In the genomic region with DNA sequence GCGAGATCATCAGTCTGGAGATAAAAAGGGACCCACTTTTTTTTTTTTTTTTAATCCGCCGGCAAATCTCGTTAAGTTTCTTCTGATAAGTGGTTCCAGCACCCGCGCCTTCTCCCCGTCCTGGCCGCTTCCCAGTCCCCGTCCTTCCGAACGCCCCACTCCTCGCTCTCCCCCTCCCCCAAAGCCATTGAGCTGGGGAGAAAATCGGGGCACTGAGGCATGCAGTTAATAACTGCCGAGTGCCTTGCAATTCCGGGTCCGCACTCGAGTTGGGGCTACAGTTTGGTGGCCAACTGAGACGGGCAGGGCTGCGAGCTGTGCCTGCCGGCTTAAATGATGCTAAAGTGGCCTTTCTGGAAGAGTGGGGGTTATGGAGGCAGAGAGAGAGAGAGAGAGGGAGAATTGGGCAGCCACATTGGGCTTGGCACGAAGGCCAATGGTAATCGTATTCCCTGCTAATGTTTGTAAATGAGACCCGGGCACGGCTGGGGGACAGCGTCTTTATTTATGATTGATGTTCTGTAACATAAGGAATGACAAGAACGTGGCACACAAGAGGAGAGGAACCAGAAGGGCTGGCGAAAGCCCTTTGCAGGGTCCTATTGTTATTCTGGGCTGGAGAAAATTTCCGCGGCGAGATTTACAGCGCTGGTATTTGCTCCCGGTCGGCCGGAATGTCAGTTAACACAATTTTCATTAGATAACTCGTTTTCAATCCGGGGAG, we compare ENCODE assay signal across 13 cellular contexts. TPM values are rescaled to one million over a fixed set of nuclear protein-coding genes. Genes with fewer than 3 reads are reported as not detected.
DNase-seq lines count a peak whose midpoint lies in the region; ATAC-seq and TF ChIP-seq lines count a peak whose summit lies in the region.
"Had no signal": no experiment of that assay in that cellular context is flagged by ENCODE, and none has a peak within 500 bp of the region (broad histone marks: within the 10 kb centered on the region; RNA-seq: fewer than 3 reads in every experiment).

No MANE protein-coding gene starts in this region.

- H3K36me3 ChIP-seq in iPS DF 6.9 (ENCODE audit: control insufficient read depth, insufficient read depth, low read length) (no peaks in the 10 kb centered on the region), colonic mucosa (no peaks in the 10 kb centered on the region)
- H3K36me3 ChIP-seq: brain microvascular endothelial cell, Peyer's patch had no signal

- peak overlapping the region; percentile 58 for H3K4me3 Mint-ChIP-seq in stimulated activated naive CD8-positive, alpha-beta T cell treated with anti-CD3 and anti-CD28 coated beads, Interleukin-15, Interleukin-2, amounts not matched to agents 100 ng/mL and 50 ng/mL, for 24 hours
- H3K4me3 Mint-ChIP-seq in type B pancreatic cell: peak overlapping the region; percentile 86

- WGBS in iPS DF 6.9 (ENCODE audit: insufficient coverage, insufficient read length): no CpG with 5 or more reads among the region's 36 CpGs

- H3K27me3 ChIP-seq in iPS DF 6.9 (ENCODE audit: control insufficient read depth, insufficient read depth, low read length): peaks cover 7% of the 10 kb centered on the region
- H3K27me3 ChIP-seq in colonic mucosa: peaks cover 38% of the 10 kb centered on the region

- H3K27ac Mint-ChIP-seq in stimulated activated naive CD8-positive, alpha-beta T cell treated with anti-CD3 and anti-CD28 coated beads, Interleukin-15, Interleukin-2, amounts not matched to agents 100 ng/mL and 50 ng/mL, for 24 hours: no peak overlapping the region
- peak overlapping the region; percentile 28 for H3K27ac Mint-ChIP-seq in type B pancreatic cell

- no peak for TF ChIP-seq CTCF in type B pancreatic cell (conservative IDR thresholded peaks at IDR 0.05)
- TF ChIP-seq CTCF in colonic mucosa (IDR thresholded peaks at IDR 0.05): no peak

- H3K9ac ChIP-seq in colonic mucosa (ENCODE audit: low read depth in 2 of 2, low read length in 2 of 2): no peak overlapping the region

- H3K27me3 Mint-ChIP-seq in stimulated activated naive CD8-positive, alpha-beta T cell treated with anti-CD3 and anti-CD28 coated beads, Interleukin-15, Interleukin-2, amounts not matched to agents 100 ng/mL and 50 ng/mL, for 24 hours: peaks cover 66% of the 10 kb centered on the region
- peaks cover 72% of the 10 kb centered on the region for H3K27me3 Mint-ChIP-seq in type B pancreatic cell

- H3K4me3 ChIP-seq in iPS DF 6.9 (ENCODE audit: low read length): peak overlapping the region; percentile 85; the same call in 1 of the 2 replicates
- H3K4me3 ChIP-seq in colonic mucosa: no peak overlapping the region
- H3K4me3 ChIP-seq: Peyer's patch had no signal

- ATAC-seq in stimulated activated naive CD8-positive, alpha-beta T cell treated with anti-CD3 and anti-CD28 coated beads, Interleukin-15, Interleukin-2, amounts not matched to agents 100 U/mL and 50 U/mL, for 24 hours: no peak
- ATAC-seq in SK-N-SH treated with all-trans-retinoic acid at 6 μM for 48 hours: peak; percentile 20; the same call in 2 of the 3 replicates

- no peak for DNase-seq in stimulated activated naive CD8-positive, alpha-beta T cell treated with anti-CD3 and anti-CD28 coated beads, Interleukin-15, Interleukin-2, amounts not matched to agents 100 U/mL and 50 U/mL, for 24 hours
- DNase-seq in iPS DF 6.9 (ENCODE audit: low read depth, low spot score) (no peak), type B pancreatic cell (ENCODE audit: extremely low spot score, unreplicated experiment) (no peak), NCI-H2196 (lab: John Stamatoyannopoulos, UW; ENCODE audit: unreplicated experiment) (no peak), SIG-M5 (lab: John Stamatoyannopoulos, UW) (no peak), colonic mucosa (no peak)
- DNase-seq: brain microvascular endothelial cell, DND-41, NCI-H1092 treated with DMSO at 0.1 percent for 48 hours, Peyer's patch had no signal

- H3K9me3 Mint-ChIP-seq in stimulated activated naive CD8-positive, alpha-beta T cell treated with anti-CD3 and anti-CD28 coated beads, Interleukin-15, Interleukin-2, amounts not matched to agents 100 ng/mL and 50 ng/mL, for 24 hours: no peaks in the 10 kb centered on the region
- H3K9me3 Mint-ChIP-seq in type B pancreatic cell: no peaks in the 10 kb centered on the region

- H3K27ac ChIP-seq in iPS DF 6.9 (ENCODE audit: low read length): no peak overlapping the region
- no peak overlapping the region for H3K27ac ChIP-seq in colonic mucosa
- H3K27ac ChIP-seq: brain microvascular endothelial cell, Peyer's patch had no signal

- H3K4me1 Mint-ChIP-seq in stimulated activated naive CD8-positive, alpha-beta T cell treated with anti-CD3 and anti-CD28 coated beads, Interleukin-15, Interleukin-2, amounts not matched to agents 100 ng/mL and 50 ng/mL, for 24 hours (ENCODE audit: low read depth): peaks cover 24% of the 10 kb centered on the region
- peaks cover 12% of the 10 kb centered on the region for H3K4me1 Mint-ChIP-seq in type B pancreatic cell (ENCODE audit: unreplicated experiment)

- H3K9me3 ChIP-seq in iPS DF 6.9 (ENCODE audit: control insufficient read depth, insufficient read depth, low read length): no peaks in the 10 kb centered on the region
- no peaks in the 10 kb centered on the region for H3K9me3 ChIP-seq in colonic mucosa
- H3K9me3 ChIP-seq: Peyer's patch had no signal

- H3K4me1 ChIP-seq in iPS DF 6.9 (ENCODE audit: control insufficient read depth, insufficient read depth, low read length): 0 out of 2 replicates have a peak, but pooled peaks cover 2% of the 10 kb centered on the region
- H3K4me1 ChIP-seq in colonic mucosa: no peaks in the 10 kb centered on the region

- intact Hi-C loops in colonic mucosa (cut with DNase I): no loop called here

- H3K36me3 Mint-ChIP-seq in stimulated activated naive CD8-positive, alpha-beta T cell treated with anti-CD3 and anti-CD28 coated beads, Interleukin-15, Interleukin-2, amounts not matched to agents 100 ng/mL and 50 ng/mL, for 24 hours (ENCODE audit: low read depth): no peaks in the 10 kb centered on the region
- no peaks in the 10 kb centered on the region for H3K36me3 Mint-ChIP-seq in type B pancreatic cell

TF ChIP-seq in SK-N-SH treated with all-trans-retinoic acid at 6 μM for 48 hours, 23 proteins besides CTCF, POLR2A, EP300 and RAD21:
- no peak for TF ChIP-seq RARB (CRISPR knock-in tag; IDR thresholded peaks at IDR 0.05)
- TF ChIP-seq ZNF70 (CRISPR knock-in tag; IDR thresholded peaks at IDR 0.05): no peak
- no peak for TF ChIP-seq ZFP3 (CRISPR knock-in tag; IDR thresholded peaks at IDR 0.05)
- no peak for TF ChIP-seq SNAI2 (CRISPR knock-in tag; IDR thresholded peaks at IDR 0.05)
- TF ChIP-seq, protein P1, sequence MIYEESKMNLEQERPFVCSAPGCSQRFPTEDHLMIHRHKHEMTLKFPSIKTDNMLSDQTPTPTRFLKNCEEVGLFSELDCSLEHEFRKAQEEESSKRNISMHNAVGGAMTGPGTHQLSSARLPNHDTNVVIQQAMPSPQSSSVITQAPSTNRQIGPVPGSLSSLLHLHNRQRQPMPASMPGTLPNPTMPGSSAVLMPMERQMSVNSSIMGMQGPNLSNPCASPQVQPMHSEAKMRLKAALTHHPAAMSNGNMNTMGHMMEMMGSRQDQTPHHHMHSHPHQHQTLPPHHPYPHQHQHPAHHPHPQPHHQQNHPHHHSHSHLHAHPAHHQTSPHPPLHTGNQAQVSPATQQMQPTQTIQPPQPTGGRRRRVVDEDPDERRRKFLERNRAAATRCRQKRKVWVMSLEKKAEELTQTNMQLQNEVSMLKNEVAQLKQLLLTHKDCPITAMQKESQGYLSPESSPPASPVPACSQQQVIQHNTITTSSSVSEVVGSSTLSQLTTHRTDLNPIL (CRISPR knock-in tag; IDR thresholded peaks at IDR 0.05; ENCODE audit: low read depth): no peak
- TF ChIP-seq, protein P2, sequence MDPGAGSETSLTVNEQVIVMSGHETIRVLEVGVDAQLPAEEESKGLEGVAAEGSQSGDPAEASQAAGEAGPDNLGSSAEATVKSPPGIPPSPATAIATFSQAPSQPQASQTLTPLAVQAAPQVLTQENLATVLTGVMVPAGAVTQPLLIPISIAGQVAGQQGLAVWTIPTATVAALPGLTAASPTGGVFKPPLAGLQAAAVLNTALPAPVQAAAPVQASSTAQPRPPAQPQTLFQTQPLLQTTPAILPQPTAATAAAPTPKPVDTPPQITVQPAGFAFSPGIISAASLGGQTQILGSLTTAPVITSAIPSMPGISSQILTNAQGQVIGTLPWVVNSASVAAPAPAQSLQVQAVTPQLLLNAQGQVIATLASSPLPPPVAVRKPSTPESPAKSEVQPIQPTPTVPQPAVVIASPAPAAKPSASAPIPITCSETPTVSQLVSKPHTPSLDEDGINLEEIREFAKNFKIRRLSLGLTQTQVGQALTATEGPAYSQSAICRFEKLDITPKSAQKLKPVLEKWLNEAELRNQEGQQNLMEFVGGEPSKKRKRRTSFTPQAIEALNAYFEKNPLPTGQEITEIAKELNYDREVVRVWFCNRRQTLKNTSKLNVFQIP (CRISPR knock-in tag; IDR thresholded peaks at IDR 0.05; ENCODE audit: borderline replicate concordance, low read depth): no peak
- no peak for TF ChIP-seq ESRRG (CRISPR knock-in tag; IDR thresholded peaks at IDR 0.05)
- TF ChIP-seq ZFP30 (CRISPR knock-in tag; IDR thresholded peaks at IDR 0.05): no peak
- TF ChIP-seq PPARA (CRISPR knock-in tag; IDR thresholded peaks at IDR 0.05; ENCODE audit: borderline replicate concordance): no peak
- no peak for TF ChIP-seq ZC3H10 (CRISPR knock-in tag; IDR thresholded peaks at IDR 0.05)
- no peak for TF ChIP-seq TCF4 (CRISPR knock-in tag; IDR thresholded peaks at IDR 0.05; ENCODE audit: borderline replicate concordance)
TF ChIP-seq in SK-N-SH treated with all-trans-retinoic acid at 6 μM for 48 hours: peak in this region for 0.

RNA-seq across cellular contexts. Expression of a gene that starts 1.8 kb away (rescaled TPM):
- total RNA-seq in type B pancreatic cell (ENCODE audit: low replicate concordance) (4.4 and 8.2 TPM in 2 replicates), colonic mucosa (under 1 TPM; 0.05 to 0.11 TPM)
- total RNA-seq: fibroblast of villous mesenchyme had no signal
